In genomic region chr6:16344756-16345155, GRCh38 we compare ENCODE assay signal across 15 cellular contexts.
DNase-seq lines count a peak whose midpoint lies in the region; ATAC-seq and TF ChIP-seq lines count a peak whose summit lies in the region.
"Had no signal": no experiment of that assay in that cellular context is flagged by ENCODE, and none has a peak within 500 bp of the region (broad histone marks: within the 10 kb centered on the region; RNA-seq: fewer than 3 reads in every experiment).

No MANE protein-coding gene starts in this region.

- intact Hi-C loops in PC-9 (cut with micrococcal nuclease; ENCODE audit: unreplicated experiment) (no loop called here), sciatic nerve (cut with DNase I) (no loop called here)

- no peaks in the 10 kb centered on the region for H3K79me2 ChIP-seq in PC-9 (ENCODE audit: low read depth)

- H3K9me2 ChIP-seq in PC-9 (ENCODE audit: insufficient read depth) = no peaks in the 10 kb centered on the region

- H3K4me1 ChIP-seq in PC-9 (replicated peaks; ENCODE audit: insufficient read depth) = peaks cover 21% of the 10 kb centered on the region

- no peaks in the 10 kb centered on the region for H3K27me3 ChIP-seq in PC-9 (ENCODE audit: insufficient read depth, low read depth)
- H3K27me3 ChIP-seq: body of pancreas, tibial nerve had no signal

- DNase-seq in GM04503 (ENCODE audit: low read depth) = peak; percentile 76
- DNase-seq in PC-9 = no peak
- no peak for DNase-seq in epithelial cell of prostate (ENCODE audit: low read depth, low spot score)
- DNase-seq in sciatic nerve (ENCODE audit: low spot score) = peak; percentile 13
- DNase-seq in NCI-H2029 treated with DMSO at 0.1 percent for 48 hours (lab: John Stamatoyannopoulos, UW) = no peak
- no peak for DNase-seq in NCI-H128 (lab: John Stamatoyannopoulos, UW; ENCODE audit: unreplicated experiment)
- no peak for DNase-seq in activated effector memory CD4-positive, alpha-beta T cell treated with Interleukin-2 at 50 U/mL for 16 hours
- DNase-seq: activated CD8-positive, alpha-beta T cell treated with anti-CD3 and anti-CD28 coated beads for 36 hours; body of pancreas; C1 segment of cervical spinal cord; DND-41; effector CD8-positive, alpha-beta T cell; KBM-7 had no signal

- peak overlapping the region; percentile 52 for H3K27ac ChIP-seq in PC-9
- peak overlapping the region; percentile 53 for H3K27ac ChIP-seq in epithelial cell of prostate
- H3K27ac ChIP-seq: tibial nerve had no signal

- no peaks in the 10 kb centered on the region for H3K9me3 ChIP-seq in PC-9 (ENCODE audit: insufficient read depth, low read depth)
- H3K9me3 ChIP-seq: body of pancreas, tibial nerve had no signal

- ATAC-seq in sciatic nerve (peak; percentile 21), GM18909 (IDR thresholded peaks at IDR 0.05; ENCODE audit: poor library complexity, unreplicated experiment) (no peak)
- ATAC-seq: activated CD8-positive, alpha-beta T cell treated with anti-CD3 and anti-CD28 coated beads for 36 hours had no signal

- no peak overlapping the region for H2AFZ ChIP-seq in PC-9

- no TSS peak for BruUV-seq in PC-9 (replicated peaks; lab: Mats Ljungman, UMichigan)

- H4K20me1 ChIP-seq in PC-9 (ENCODE audit: insufficient read depth) = no peaks in the 10 kb centered on the region

- H3K4me2 ChIP-seq in PC-9 = peak overlapping the region; percentile 43

- peaks cover 11% of the 10 kb centered on the region; the same call in 1 of the 2 replicates for H3F3A ChIP-seq in PC-9 (ENCODE audit: insufficient read depth, low read depth)

- 0 out of 2 replicates have a peak overlapping the region, but pooled peaks have one; percentile 1 for H3K4me3 ChIP-seq in PC-9
- H3K4me3 ChIP-seq: body of pancreas, tibial nerve had no signal

- no peaks in the 10 kb centered on the region for H3K36me3 ChIP-seq in PC-9 (ENCODE audit: low read depth)
- H3K36me3 ChIP-seq: tibial nerve had no signal

- POLR2A ChIA-PET in PC-9 (lab: Charles Lee; ENCODE audit: unreplicated experiment) = no interaction called here

- no peak for TF ChIP-seq CTCF in PC-9 (conservative IDR thresholded peaks at IDR 0.05)

- CTCF ChIA-PET in PC-9 (lab: Charles Lee) = no interaction called here

Comparison
In these comparisons a context has a peak if more than half of its experiments do, and no peak if none do; other contexts are left out.
1. DNase-seq: peak in GM04503 (single experiment) and sciatic nerve (single experiment); none in PC-9 (0 of 2), epithelial cell of prostate (single experiment), NCI-H2029 treated with DMSO at 0.1 percent for 48 hours (single experiment), NCI-H128 (single experiment) and activated effector memory CD4-positive, alpha-beta T cell treated with Interleukin-2 at 50 U/mL for 16 hours (single experiment).